In genomic region chr12:57072661-57073060, GRCh38 we compare ENCODE assay signal across 13 cellular contexts. TPM values are rescaled to one million over a fixed set of nuclear protein-coding genes. Genes with fewer than 3 reads are reported as not detected.
DNase-seq lines count a peak whose midpoint lies in the region; ATAC-seq and TF ChIP-seq lines count a peak whose summit lies in the region.
"Had no signal": no experiment of that assay in that cellular context is flagged by ENCODE, and none has a peak within 500 bp of the region (broad histone marks: within the 10 kb centered on the region; RNA-seq: fewer than 3 reads in every experiment).

No MANE protein-coding gene starts in this region.

- H2AFZ ChIP-seq in OCI-LY1 (ENCODE audit: low read length): no peak overlapping the region

- 80 to 89% methylated on average over 2 of the region's 2 CpGs for WGBS in testis, 2 donors
- 63 to 89% (median 80%) methylated on average over 2 of the region's 2 CpGs for WGBS in stomach, 5 donors

- peaks cover 13% of the 10 kb centered on the region for H3K4me1 Mint-ChIP-seq in osteocyte (ENCODE audit: unreplicated experiment)

- peak overlapping the region; percentile 49 for H3K4me2 ChIP-seq in OCI-LY1 (ENCODE audit: low read length)

- peaks cover 8% of the 10 kb centered on the region for H3K36me3 Mint-ChIP-seq in osteocyte (ENCODE audit: unreplicated experiment)

- no peaks in the 10 kb centered on the region for H3K9me3 Mint-ChIP-seq in osteocyte (ENCODE audit: unreplicated experiment)

- peaks cover 66% of the 10 kb centered on the region for H3K36me3 ChIP-seq in OCI-LY1 (ENCODE audit: insufficient read depth, low read length)
- H3K36me3 ChIP-seq in testis (ENCODE audit: low read depth, missing control alignments): no peaks in the 10 kb centered on the region
- H3K36me3 ChIP-seq in stomach: peaks cover 0 to 35% (median 28%) of the 10 kb centered on the region in 4 donors

- no peaks in the 10 kb centered on the region for H3K27me3 ChIP-seq in OCI-LY1 (ENCODE audit: insufficient read depth, low read length)
- H3K27me3 ChIP-seq in testis: no peaks in the 10 kb centered on the region
- no peaks in the 10 kb centered on the region for H3K27me3 ChIP-seq in stomach
- H3K27me3 ChIP-seq: BLaER1 treated with 17β-estradiol and CSF1 and Interleukin-3, amounts not matched to agents 10 nM and 100 nM had no signal

- peak overlapping the region; percentile 9 for H3K27ac Mint-ChIP-seq in osteocyte (ENCODE audit: unreplicated experiment)

- no peaks in the 10 kb centered on the region for H4K20me1 ChIP-seq in OCI-LY1 (ENCODE audit: insufficient read depth, low read length)

- no peak for TF ChIP-seq POLR2A in testis (IDR thresholded peaks at IDR 0.05)
- no peak for TF ChIP-seq POLR2A in stomach (IDR thresholded peaks at IDR 0.05)

- H3K27me3 Mint-ChIP-seq in osteocyte (ENCODE audit: unreplicated experiment): no peaks in the 10 kb centered on the region

- ATAC-seq in HG03342 (IDR thresholded peaks at IDR 0.05; ENCODE audit: unreplicated experiment): no peak

- H3K9ac ChIP-seq in OCI-LY1 (ENCODE audit: low read length): peak overlapping the region; percentile 38

- no peaks in the 10 kb centered on the region for H3K9me2 ChIP-seq in OCI-LY1 (ENCODE audit: low read depth, low read length)

- TF ChIP-seq CTCF in OCI-LY1 (IDR thresholded peaks at IDR 0.05; ENCODE audit: low read length): no peak
- no peak for TF ChIP-seq CTCF in osteocyte (IDR thresholded peaks at IDR 0.05)
- no peak for TF ChIP-seq CTCF in testis (IDR thresholded peaks at IDR 0.05)
- no peak for TF ChIP-seq CTCF in stomach (IDR thresholded peaks at IDR 0.05)

- DNase-seq in GM03348 (ENCODE audit: low spot score) (peak; percentile 44), dedifferentiated amniotic fluid mesenchymal stem cell (ENCODE audit: extremely low spot score) (peak; percentile 66), osteocyte (ENCODE audit: extremely low spot score, unreplicated experiment) (no peak), COLO668 (lab: John Stamatoyannopoulos, UW; ENCODE audit: unreplicated experiment) (no peak), testis (no peak), stomach (no peak)
- DNase-seq: DMS79 treated with DMSO at 0.1 percent for 48 hours; effector memory CD4-positive, alpha-beta T cell; NCI-H2171; posterior cingulate gyrus had no signal

- intact Hi-C loops in testis (cut with DNase I; ENCODE audit: low total_unique reads) (no loop called here), stomach (cut with DNase I; ENCODE audit: low total_unique reads) (no loop called here)

- H3K9me3 ChIP-seq in OCI-LY1 (ENCODE audit: low read length) (no peaks in the 10 kb centered on the region), testis (no peaks in the 10 kb centered on the region), stomach (no peaks in the 10 kb centered on the region)
- H3K9me3 ChIP-seq: BLaER1 treated with 17β-estradiol and CSF1 and Interleukin-3, amounts not matched to agents 10 nM and 100 nM had no signal

- peaks cover 30% of the 10 kb centered on the region for H3K4me1 ChIP-seq in OCI-LY1 (ENCODE audit: insufficient read depth, low read length, severe bottlenecking)
- H3K4me1 ChIP-seq in testis: peaks cover 4% of the 10 kb centered on the region
- peaks cover 3 to 35% (median 18%) of the 10 kb centered on the region in 4 donors for H3K4me1 ChIP-seq in stomach

- H3K27ac ChIP-seq in OCI-LY1 (ENCODE audit: low read depth, low read length, poor library complexity, severe bottlenecking) (peak overlapping the region; percentile 68), testis (no peak overlapping the region), stomach (peak overlapping the region in 2 of 5 donors; percentile 17 to 68)

- H3K79me2 ChIP-seq in OCI-LY1 (ENCODE audit: insufficient read depth, low read length): peaks cover 15% of the 10 kb centered on the region

- H3K4me3 ChIP-seq in OCI-LY1 (ENCODE audit: low read depth, low read length, poor library complexity, severe bottlenecking) (peak overlapping the region; percentile 29), testis (no peak overlapping the region), stomach (no peak overlapping the region)
- H3K4me3 ChIP-seq: BLaER1 treated with 17β-estradiol and CSF1 and Interleukin-3, amounts not matched to agents 10 nM and 100 nM had no signal

- no peaks in the 10 kb centered on the region for H3F3A ChIP-seq in OCI-LY1 (ENCODE audit: insufficient read depth, low read length)

- H3K4me3 Mint-ChIP-seq in osteocyte (ENCODE audit: unreplicated experiment): no peak overlapping the region

- TF ChIP-seq EP300 in stomach (IDR thresholded peaks at IDR 0.05): no peak

RNA-seq across cellular contexts. Expression of gene NEMP1, which starts 5.9 kb away (rescaled TPM):
- 12.1 and 14.5 TPM in 2 replicates for total RNA-seq in osteocyte
- 10 to 100 TPM; 18.1 to 18.2 TPM for total RNA-seq in testis
- polyA plus RNA-seq in testis (ENCODE audit: insufficient read depth, low read depth, low replicate concordance): 15.9 TPM
- 10 to 100 TPM in 1 of 5 donors, 1 to 10 TPM in 4; 1.2 to 16.7 (median 2.7) TPM for total RNA-seq in stomach
- polyA plus RNA-seq in stomach: 1 to 10 TPM; 1.1 to 3.8 (median 2.2) TPM

RNA-seq across cellular contexts. Expression of gene NAB2, which starts 16.3 kb away (rescaled TPM):
- total RNA-seq in osteocyte (41.9 and 42.8 TPM in 2 replicates), testis (10 to 100 TPM; 45.7 to 59.5 TPM), stomach (10 to 100 TPM in 2 of 5 donors, 1 to 10 TPM in 2, not detected in 1; 1.7 to 12.1 (median 8.3) TPM)
- polyA plus RNA-seq in testis (ENCODE audit: insufficient read depth, low read depth, low replicate concordance) (31.4 TPM), stomach (10 to 100 TPM; 14.1 to 16.6 (median 16.3) TPM)

RNA-seq across cellular contexts. Expression of gene MYO1A, which starts 22.7 kb away (rescaled TPM):
- total RNA-seq in osteocyte: not detected in 2 replicates
- total RNA-seq in testis: 1 to 10 TPM; 5.9 to 7.6 TPM
- 5.4 TPM for polyA plus RNA-seq in testis (ENCODE audit: insufficient read depth, low read depth, low replicate concordance)
- 10 to 100 TPM in 4 of 5 donors, 1 to 10 TPM in 1; 2.7 to 97.3 (median 19.3) TPM for total RNA-seq in stomach
- 10 to 100 TPM in 1 of 3 donors, 1 to 10 TPM in 1, under 1 TPM in 1; 0.70 to 16.2 (median 1.2) TPM for polyA plus RNA-seq in stomach

RNA-seq across cellular contexts. Expression of gene STAT6, which starts 38.5 kb away (rescaled TPM):
- total RNA-seq in osteocyte (154 and 161 TPM in 2 replicates), testis (10 to 100 TPM; 66.2 to 81.5 TPM), stomach (100 to 1,000 TPM in 4 of 5 donors, 10 to 100 TPM in 1; 81.9 to 343 (median 209) TPM)
- polyA plus RNA-seq in testis (ENCODE audit: insufficient read depth, low read depth, low replicate concordance) (53.2 TPM), stomach (100 to 1,000 TPM; 138 to 477 (median 147) TPM)

RNA-seq across cellular contexts. Expression of gene LRP1, which starts 55.6 kb away (rescaled TPM):
- total RNA-seq in osteocyte: 591 and 603 TPM in 2 replicates
- total RNA-seq in testis: 100 to 1,000 TPM; 135 to 200 TPM
- 82.4 TPM for polyA plus RNA-seq in testis (ENCODE audit: insufficient read depth, low read depth, low replicate concordance)
- 100 to 1,000 TPM in 4 of 5 donors, 10 to 100 TPM in 1; 97.8 to 510 (median 129) TPM for total RNA-seq in stomach
- polyA plus RNA-seq in stomach: 10 to 100 TPM; 13.5 to 25.9 (median 13.6) TPM

Comparison
In these comparisons a context has a peak if more than half of its experiments do, and no peak if none do; other contexts are left out.
1. DNase-seq: peak in GM03348 (single experiment) and dedifferentiated amniotic fluid mesenchymal stem cell (single experiment); none in osteocyte (single experiment), COLO668 (single experiment), testis (single experiment) and stomach (single experiment).